In the genomic region with DNA sequence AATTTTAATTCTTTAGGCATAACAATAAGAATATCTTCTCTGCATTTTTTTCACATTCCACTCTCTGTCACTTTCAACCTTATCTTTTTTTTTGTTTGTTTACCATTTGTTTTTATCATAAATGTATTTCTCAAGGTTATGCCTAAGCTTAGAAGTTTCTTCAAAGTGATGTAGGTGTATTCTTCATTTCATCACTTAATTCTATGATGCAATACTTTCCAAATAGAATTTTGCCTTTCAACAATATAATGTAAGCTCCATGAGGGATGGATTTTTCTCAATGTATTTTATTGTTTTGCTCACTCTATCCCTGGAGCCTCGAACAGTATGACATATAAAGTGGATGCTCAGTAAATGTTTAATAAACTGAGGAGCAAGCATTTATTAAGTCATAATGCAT, we compare ENCODE assay signal across 7 cellular contexts.
"Had no signal": no experiment of that assay in that cellular context is flagged by ENCODE, and none has a peak within 500 bp of the region (broad histone marks: within the 10 kb centered on the region; RNA-seq: fewer than 3 reads in every experiment).

No MANE protein-coding gene starts in this region.

- H3K4me1 Mint-ChIP-seq: IgD-negative memory B cell had no signal

- H3K4me3 Mint-ChIP-seq: IgD-negative memory B cell had no signal

- H3K27ac ChIP-seq: HL-60, KMS-11 had no signal

- H3K4me3 ChIP-seq: K562 had no signal

- H3K27ac Mint-ChIP-seq: IgD-negative memory B cell had no signal

- H3K27me3 Mint-ChIP-seq: IgD-negative memory B cell had no signal

- H3K9ac ChIP-seq: KMS-11 had no signal

- ATAC-seq: K562 had no signal

- H3K4me2 ChIP-seq: KMS-11 had no signal

- FAIRE-seq: HTR-8/SVneo, K562 had no signal

- H3K36me3 Mint-ChIP-seq: IgD-negative memory B cell had no signal

- DNase-seq: KBM-7, KG1 had no signal
